Comparison of ENCODE assay signal across 15 cellular contexts in genomic region chr12:113374823-113375428, GRCh38. TPM values are rescaled to one million over a fixed set of nuclear protein-coding genes. Genes with fewer than 3 reads are reported as not detected.
DNase-seq lines count a peak whose midpoint lies in the region; ATAC-seq and TF ChIP-seq lines count a peak whose summit lies in the region.
"Had no signal": no experiment of that assay in that cellular context is flagged by ENCODE, and none has a peak within 500 bp of the region (broad histone marks: within the 10 kb centered on the region; RNA-seq: fewer than 3 reads in every experiment).

No MANE protein-coding gene starts in this region.

- no peak for ATAC-seq in WTC11
- no peak for ATAC-seq in stimulated activated memory B cell treated with anti-CD40 and anti-IgM and Interleukin-4, amounts not matched to agents 10 μg/mL and 1 μg/mL and 100 μg/mL, for 72 hours
- ATAC-seq: CD8-positive, alpha-beta T cell; HCT116 had no signal

- TF ChIP-seq CTCF in CD14-positive monocyte (IDR thresholded peaks at IDR 0.05) = no peak
- TF ChIP-seq CTCF in WTC11 (IDR thresholded peaks at IDR 0.05) = no peak

- H3K27ac Mint-ChIP-seq in CD14-positive monocyte (peak overlapping the region in 4 of 7 donors; percentile 27 to 54 (median 40)), WTC11 (no peak overlapping the region)
- no peak overlapping the region for H3K27ac Mint-ChIP-seq in stimulated activated memory B cell treated with anti-CD40 and anti-IgM and Interleukin-4, amounts not matched to agents 10 μg/mL and 1 μg/mL and 100 μg/mL, for 72 hours
- H3K27ac Mint-ChIP-seq: CD8-positive, alpha-beta T cell had no signal

- H3K9me3 Mint-ChIP-seq in CD14-positive monocyte (no peaks in the 10 kb centered on the region), WTC11 (no peaks in the 10 kb centered on the region)
- peaks cover 3% of the 10 kb centered on the region for H3K9me3 Mint-ChIP-seq in stimulated activated memory B cell treated with anti-CD40 and anti-IgM and Interleukin-4, amounts not matched to agents 10 μg/mL and 1 μg/mL and 100 μg/mL, for 72 hours
- H3K9me3 Mint-ChIP-seq: CD8-positive, alpha-beta T cell had no signal

- peaks cover 11% of the 10 kb centered on the region for H3K4me1 Mint-ChIP-seq in CD14-positive monocyte
- no peaks in the 10 kb centered on the region for H3K4me1 Mint-ChIP-seq in WTC11
- peaks cover 16% of the 10 kb centered on the region for H3K4me1 Mint-ChIP-seq in stimulated activated memory B cell treated with anti-CD40 and anti-IgM and Interleukin-4, amounts not matched to agents 10 μg/mL and 1 μg/mL and 100 μg/mL, for 72 hours

- CTCF ChIA-PET in WTC11 (lab: Charles Lee) = no interaction called here

- POLR2A ChIA-PET in WTC11 (lab: Charles Lee) = no interaction called here

- peaks cover 51 to 74% of the 10 kb centered on the region in 2 donors for H3K36me3 Mint-ChIP-seq in CD14-positive monocyte
- H3K36me3 Mint-ChIP-seq in WTC11 = peaks cover 21% of the 10 kb centered on the region
- peaks cover 57% of the 10 kb centered on the region for H3K36me3 Mint-ChIP-seq in stimulated activated memory B cell treated with anti-CD40 and anti-IgM and Interleukin-4, amounts not matched to agents 10 μg/mL and 1 μg/mL and 100 μg/mL, for 72 hours

- intact Hi-C loops in CD14-positive monocyte (cut with micrococcal nuclease) = no loop called here

- H3K27me3 Mint-ChIP-seq in CD14-positive monocyte (ENCODE audit: low read depth in 3 of 3) = no peaks in the 10 kb centered on the region
- H3K27me3 Mint-ChIP-seq in WTC11 (ENCODE audit: low read depth) = no peaks in the 10 kb centered on the region
- no peaks in the 10 kb centered on the region for H3K27me3 Mint-ChIP-seq in stimulated activated memory B cell treated with anti-CD40 and anti-IgM and Interleukin-4, amounts not matched to agents 10 μg/mL and 1 μg/mL and 100 μg/mL, for 72 hours

- DNase-seq in CD14-positive monocyte (ENCODE audit: low spot score) = no peak
- no peak for DNase-seq in WTC11 (ENCODE audit: low spot score)
- no peak for DNase-seq in NCI-H2081 (lab: John Stamatoyannopoulos, UW)
- no peak for DNase-seq in activated naive CD4-positive, alpha-beta T cell treated with anti-CD3 and anti-CD28 coated beads, Interleukin-2, amount 50 U/mL, for 16 hours
- DNase-seq: ACHN; AML-193; Calu3; CD8-positive, alpha-beta T cell; DMS79 treated with DMSO at 0.1 percent for 48 hours; GF-D8; GOT3; H7 had no signal

- H3K4me3 Mint-ChIP-seq in CD14-positive monocyte (no peak overlapping the region), WTC11 (no peak overlapping the region)
- H3K4me3 Mint-ChIP-seq in stimulated activated memory B cell treated with anti-CD40 and anti-IgM and Interleukin-4, amounts not matched to agents 10 μg/mL and 1 μg/mL and 100 μg/mL, for 72 hours = no peak overlapping the region
- H3K4me3 Mint-ChIP-seq: CD8-positive, alpha-beta T cell had no signal

TF ChIP-seq in WTC11, 78 proteins besides CTCF, POLR2A, EP300 and RAD21:
- TF ChIP-seq FOXK1 (CRISPR knock-in tag; IDR thresholded peaks at IDR 0.05) = no peak
- no peak for TF ChIP-seq SOX15 (CRISPR knock-in tag; IDR thresholded peaks at IDR 0.05)
- peak; percentile 48; the same call in 1 of the 2 replicates for TF ChIP-seq PRDM15 (CRISPR knock-in tag; IDR thresholded peaks at IDR 0.05)
- TF ChIP-seq HMGA2 (CRISPR knock-in tag; IDR thresholded peaks at IDR 0.05) = no peak
- no peak for TF ChIP-seq KAT7 (CRISPR knock-in tag; IDR thresholded peaks at IDR 0.05; ENCODE audit: borderline replicate concordance)
- peak; percentile 32; the same call in 1 of the 2 replicates for TF ChIP-seq ZNF121 (CRISPR knock-in tag; IDR thresholded peaks at IDR 0.05)
- no peak for TF ChIP-seq ZBTB21 (CRISPR knock-in tag; IDR thresholded peaks at IDR 0.05; ENCODE audit: borderline replicate concordance)
- TF ChIP-seq ZNF138 (CRISPR knock-in tag; conservative IDR thresholded peaks at IDR 0.05) = no peak
- TF ChIP-seq NFATC4 (CRISPR knock-in tag; IDR thresholded peaks at IDR 0.05) = no peak
- no peak for TF ChIP-seq CREM (CRISPR knock-in tag; IDR thresholded peaks at IDR 0.05)

RNA-seq across cellular contexts. Expression of gene PLBD2, which starts 16.5 kb away (rescaled TPM):
- 10 to 100 TPM in 1 of 2 donors, 1 to 10 TPM in 1; 8.8 to 12.4 TPM for polyA plus RNA-seq in CD14-positive monocyte
- 34.8 to 39.4 TPM (median 35.6 TPM) in 3 replicates for total RNA-seq in WTC11 (2021)

RNA-seq across cellular contexts. Expression of gene SDS, which starts 28.8 kb away (rescaled TPM):
- 1 to 10 TPM in 1 of 2 donors, under 1 TPM in 1; 0.89 to 1.1 TPM for polyA plus RNA-seq in CD14-positive monocyte
- 0.21 to 0.46 TPM (median 0.31 TPM) in 3 replicates for total RNA-seq in WTC11 (2021)
- total RNA-seq: CD8-positive, alpha-beta T cell had no signal
- polyA plus RNA-seq: BJ had no signal

RNA-seq across cellular contexts. Expression of gene SLC8B1, which starts 40.0 kb away (rescaled TPM):
- 10 to 100 TPM; 21.6 to 32.4 TPM for polyA plus RNA-seq in CD14-positive monocyte
- 12.2 to 13.9 TPM (median 13.8 TPM) in 3 replicates for total RNA-seq in WTC11 (2021)

RNA-seq across cellular contexts. Expression of gene SDSL, which starts 47.3 kb away (rescaled TPM):
- polyA plus RNA-seq in CD14-positive monocyte = 10 to 100 TPM in 1 of 2 donors, 1 to 10 TPM in 1; 6.5 to 10.0 TPM
- 0.41 to 0.96 TPM (median 0.52 TPM) in 3 replicates for total RNA-seq in WTC11 (2021)
- total RNA-seq: CD8-positive, alpha-beta T cell had no signal

Comparison
In these comparisons a context has a peak if more than half of its experiments do, and no peak if none do; other contexts are left out.
1. H3K27ac Mint-ChIP-seq: peak in CD14-positive monocyte (4 of 7); none in WTC11 (single experiment) and stimulated activated memory B cell treated with anti-CD40 and anti-IgM and Interleukin-4, amounts not matched to agents 10 μg/mL and 1 μg/mL and 100 μg/mL, for 72 hours (single experiment).